In the genomic region with DNA sequence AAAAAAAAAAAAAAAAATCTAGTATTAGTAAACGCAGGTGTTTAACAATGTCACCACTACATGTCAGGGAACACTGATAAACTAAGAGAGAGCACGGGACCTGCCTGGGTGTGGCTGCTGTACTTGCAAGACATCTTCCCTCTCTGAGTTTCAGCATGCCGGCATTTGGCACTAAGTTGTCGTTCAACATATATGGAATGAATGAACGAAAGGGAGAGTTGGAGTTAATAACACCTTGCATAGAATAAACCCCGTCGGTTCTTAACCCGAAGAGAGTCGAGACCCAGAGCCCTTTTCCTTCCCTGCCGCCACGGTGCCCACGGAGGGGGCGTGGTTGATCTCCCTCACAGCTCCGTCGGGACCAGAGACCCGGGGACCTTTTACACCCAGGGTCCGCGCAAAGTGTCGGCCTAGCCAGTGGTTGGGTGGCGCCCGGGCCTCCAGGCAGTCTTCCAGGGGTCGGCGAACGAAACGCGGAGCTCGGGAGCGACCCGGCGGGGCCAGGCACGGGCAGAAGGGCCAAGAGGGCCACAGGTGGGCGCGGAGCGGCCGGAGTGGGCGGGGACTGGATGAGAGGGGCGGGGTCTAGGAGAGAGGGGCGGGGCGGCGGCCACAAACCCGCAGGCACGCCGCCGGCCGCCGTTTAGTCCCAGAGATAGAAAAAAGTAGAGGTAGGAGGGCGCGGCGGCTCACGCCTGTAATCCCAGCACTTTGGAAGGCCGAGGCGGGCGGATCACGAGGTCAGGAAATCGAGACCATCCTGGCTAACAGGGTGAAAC, we compare ENCODE assay signal across 1 cellular context.
TF ChIP-seq lines count a peak whose summit lies in the region.

No MANE protein-coding gene starts in this region.

TF ChIP-seq in K562, 482 proteins besides CTCF, POLR2A, EP300 and RAD21 (continued from another document and continues in another):
- TF ChIP-seq KLF13 (tag; IDR thresholded peaks at IDR 0.05; ENCODE audit: borderline replicate concordance, low read depth), result peak; percentile 69
- TF ChIP-seq ZNF830 (CRISPR knock-in tag; IDR thresholded peaks at IDR 0.05), result no peak
- no peak for TF ChIP-seq ZNF239 (CRISPR knock-in tag; IDR thresholded peaks at IDR 0.05)
- no peak for TF ChIP-seq ZNF431 (CRISPR knock-in tag; IDR thresholded peaks at IDR 0.05)
- no peak for TF ChIP-seq FOXA3 (CRISPR knock-in tag; conservative IDR thresholded peaks at IDR 0.05 in 1 of 2, IDR thresholded peaks at IDR 0.05 in 1 of 2)
- no peak; the same call in 1 of the 2 replicates for TF ChIP-seq LCOR (CRISPR knock-in tag; IDR thresholded peaks at IDR 0.05)
- no peak for TF ChIP-seq PRDM10 (IDR thresholded peaks at IDR 0.05; ENCODE audit: partially characterized antibody)
- peak; percentile 69 for TF ChIP-seq TBP (optimal IDR thresholded peaks at IDR 0.05; ENCODE audit: low read depth, low read length)
- TF ChIP-seq BCLAF1 (IDR thresholded peaks at IDR 0.05; ENCODE audit: borderline replicate concordance in 1 of 2, control insufficient read depth in 1 of 2, low read depth in 2 of 2, low read length in 1 of 2), result 0 out of 4 replicates have a peak, but pooled peaks of 1 of the 2 experiments have one; percentile 65
- TF ChIP-seq ZNF140 (CRISPR knock-in tag; IDR thresholded peaks at IDR 0.05), result no peak
- TF ChIP-seq RBM17 (IDR thresholded peaks at IDR 0.05; ENCODE audit: borderline replicate concordance, low read depth, low read length), result no peak
- TF ChIP-seq, protein P1, sequence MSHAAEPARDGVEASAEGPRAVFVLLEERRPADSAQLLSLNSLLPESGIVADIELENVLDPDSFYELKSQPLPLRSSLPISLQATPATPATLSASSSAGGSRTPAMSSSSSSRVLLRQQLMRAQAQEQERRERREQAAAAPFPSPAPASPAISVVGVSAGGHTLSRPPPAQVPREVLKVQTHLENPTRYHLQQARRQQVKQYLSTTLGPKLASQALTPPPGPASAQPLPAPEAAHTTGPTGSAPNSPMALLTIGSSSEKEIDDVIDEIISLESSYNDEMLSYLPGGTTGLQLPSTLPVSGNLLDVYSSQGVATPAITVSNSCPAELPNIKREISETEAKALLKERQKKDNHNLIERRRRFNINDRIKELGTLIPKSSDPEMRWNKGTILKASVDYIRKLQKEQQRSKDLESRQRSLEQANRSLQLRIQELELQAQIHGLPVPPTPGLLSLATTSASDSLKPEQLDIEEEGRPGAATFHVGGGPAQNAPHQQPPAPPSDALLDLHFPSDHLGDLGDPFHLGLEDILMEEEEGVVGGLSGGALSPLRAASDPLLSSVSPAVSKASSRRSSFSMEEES (CRISPR knock-in tag; IDR thresholded peaks at IDR 0.05), result peak; percentile 16
- TF ChIP-seq IFI16 (CRISPR knock-in tag; IDR thresholded peaks at IDR 0.05), result no peak
- TF ChIP-seq, protein P2, sequence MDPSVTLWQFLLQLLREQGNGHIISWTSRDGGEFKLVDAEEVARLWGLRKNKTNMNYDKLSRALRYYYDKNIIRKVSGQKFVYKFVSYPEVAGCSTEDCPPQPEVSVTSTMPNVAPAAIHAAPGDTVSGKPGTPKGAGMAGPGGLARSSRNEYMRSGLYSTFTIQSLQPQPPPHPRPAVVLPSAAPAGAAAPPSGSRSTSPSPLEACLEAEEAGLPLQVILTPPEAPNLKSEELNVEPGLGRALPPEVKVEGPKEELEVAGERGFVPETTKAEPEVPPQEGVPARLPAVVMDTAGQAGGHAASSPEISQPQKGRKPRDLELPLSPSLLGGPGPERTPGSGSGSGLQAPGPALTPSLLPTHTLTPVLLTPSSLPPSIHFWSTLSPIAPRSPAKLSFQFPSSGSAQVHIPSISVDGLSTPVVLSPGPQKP (CRISPR knock-in tag; IDR thresholded peaks at IDR 0.05), result no peak
- TF ChIP-seq ZNF408 (CRISPR knock-in tag; IDR thresholded peaks at IDR 0.05; ENCODE audit: low read depth), result no peak
- TF ChIP-seq ZNF263 (CRISPR knock-in tag; IDR thresholded peaks at IDR 0.05; ENCODE audit: borderline replicate concordance), result no peak
- TF ChIP-seq ZNF717 (CRISPR knock-in tag; IDR thresholded peaks at IDR 0.05), result no peak
- no peak for TF ChIP-seq RBBP5 (IDR thresholded peaks at IDR 0.05; ENCODE audit: borderline replicate concordance, insufficient read depth, low read length, poor library complexity, severe bottlenecking)
- no peak for TF ChIP-seq PTBP1 (IDR thresholded peaks at IDR 0.05; ENCODE audit: low read depth, low read length)
- TF ChIP-seq, protein P3, sequence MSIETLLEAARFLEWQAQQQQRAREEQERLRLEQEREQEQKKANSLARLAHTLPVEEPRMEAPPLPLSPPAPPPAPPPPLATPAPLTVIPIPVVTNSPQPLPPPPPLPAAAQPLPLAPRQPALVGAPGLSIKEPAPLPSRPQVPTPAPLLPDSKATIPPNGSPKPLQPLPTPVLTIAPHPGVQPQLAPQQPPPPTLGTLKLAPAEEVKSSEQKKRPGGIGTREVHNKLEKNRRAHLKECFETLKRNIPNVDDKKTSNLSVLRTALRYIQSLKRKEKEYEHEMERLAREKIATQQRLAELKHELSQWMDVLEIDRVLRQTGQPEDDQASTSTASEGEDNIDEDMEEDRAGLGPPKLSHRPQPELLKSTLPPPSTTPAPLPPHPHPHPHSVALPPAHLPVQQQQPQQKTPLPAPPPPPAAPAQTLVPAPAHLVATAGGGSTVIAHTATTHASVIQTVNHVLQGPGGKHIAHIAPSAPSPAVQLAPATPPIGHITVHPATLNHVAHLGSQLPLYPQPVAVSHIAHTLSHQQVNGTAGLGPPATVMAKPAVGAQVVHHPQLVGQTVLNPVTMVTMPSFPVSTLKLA (conservative IDR thresholded peaks at IDR 0.05), result peak in 1 of 2 experiments; percentile 61; a peak in 1 of 4 replicates
- TF ChIP-seq, protein P4, sequence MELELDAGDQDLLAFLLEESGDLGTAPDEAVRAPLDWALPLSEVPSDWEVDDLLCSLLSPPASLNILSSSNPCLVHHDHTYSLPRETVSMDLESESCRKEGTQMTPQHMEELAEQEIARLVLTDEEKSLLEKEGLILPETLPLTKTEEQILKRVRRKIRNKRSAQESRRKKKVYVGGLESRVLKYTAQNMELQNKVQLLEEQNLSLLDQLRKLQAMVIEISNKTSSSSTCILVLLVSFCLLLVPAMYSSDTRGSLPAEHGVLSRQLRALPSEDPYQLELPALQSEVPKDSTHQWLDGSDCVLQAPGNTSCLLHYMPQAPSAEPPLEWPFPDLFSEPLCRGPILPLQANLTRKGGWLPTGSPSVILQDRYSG (tag; conservative IDR thresholded peaks at IDR 0.05; ENCODE audit: low read depth), result no peak
- TF ChIP-seq, protein P5, sequence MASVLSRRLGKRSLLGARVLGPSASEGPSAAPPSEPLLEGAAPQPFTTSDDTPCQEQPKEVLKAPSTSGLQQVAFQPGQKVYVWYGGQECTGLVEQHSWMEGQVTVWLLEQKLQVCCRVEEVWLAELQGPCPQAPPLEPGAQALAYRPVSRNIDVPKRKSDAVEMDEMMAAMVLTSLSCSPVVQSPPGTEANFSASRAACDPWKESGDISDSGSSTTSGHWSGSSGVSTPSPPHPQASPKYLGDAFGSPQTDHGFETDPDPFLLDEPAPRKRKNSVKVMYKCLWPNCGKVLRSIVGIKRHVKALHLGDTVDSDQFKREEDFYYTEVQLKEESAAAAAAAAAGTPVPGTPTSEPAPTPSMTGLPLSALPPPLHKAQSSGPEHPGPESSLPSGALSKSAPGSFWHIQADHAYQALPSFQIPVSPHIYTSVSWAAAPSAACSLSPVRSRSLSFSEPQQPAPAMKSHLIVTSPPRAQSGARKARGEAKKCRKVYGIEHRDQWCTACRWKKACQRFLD (CRISPR knock-in tag; IDR thresholded peaks at IDR 0.05), result no peak
- no peak for TF ChIP-seq ARNT (IDR thresholded peaks at IDR 0.05)
- TF ChIP-seq NR4A1 (CRISPR knock-in tag; IDR thresholded peaks at IDR 0.05), result no peak
- TF ChIP-seq NR4A1 (tag; IDR thresholded peaks at IDR 0.05), result no peak
- TF ChIP-seq U2AF2 (optimal IDR thresholded peaks at IDR 0.05; ENCODE audit: low read depth, low read length), result no peak
- no peak for TF ChIP-seq SAFB (IDR thresholded peaks at IDR 0.05; ENCODE audit: borderline replicate concordance, low read depth, low read length)
- TF ChIP-seq KAT7 (CRISPR knock-in tag; IDR thresholded peaks at IDR 0.05; ENCODE audit: borderline replicate concordance), result no peak
- TF ChIP-seq ZNF609 (CRISPR knock-in tag; IDR thresholded peaks at IDR 0.05; ENCODE audit: borderline replicate concordance), result no peak
- TF ChIP-seq NKRF (IDR thresholded peaks at IDR 0.05; ENCODE audit: borderline replicate concordance), result no peak; the same call in 1 of the 2 replicates
- no peak for TF ChIP-seq ELF1 (tag; IDR thresholded peaks at IDR 0.05)
- TF ChIP-seq XRCC5 (IDR thresholded peaks at IDR 0.05; ENCODE audit: low read depth, low read length), result no peak
- TF ChIP-seq RFX1 (IDR thresholded peaks at IDR 0.05), result no peak
